ENCODE assay signal across 8 cellular contexts in genomic region chr6:37059344-37060194, GRCh38.
DNase-seq lines count a peak whose midpoint lies in the region; ATAC-seq lines count a peak whose summit lies in the region.

No MANE protein-coding gene starts in this region.

- peak overlapping the region; percentile 26; the same call in 1 of the 2 replicates for H3K4me3 ChIP-seq in HUES6 (ENCODE audit: low read depth, low read length)

- H3K36me3 ChIP-seq in HUES6 (ENCODE audit: control insufficient read depth, insufficient read depth, low read length), result no peaks in the 10 kb centered on the region

- peak; percentile 76 for DNase-seq in COR-L47 (lab: John Stamatoyannopoulos, UW)
- peak; percentile 90 for DNase-seq in amniotic stem cell (lab: John Stamatoyannopoulos, UW)
- DNase-seq in hepatic stellate cell (ENCODE audit: low spot score), result peak; percentile 96
- DNase-seq in retina, result peak; percentile 78
- no peak for DNase-seq in NCI-H1105 treated with DMSO at 0.1 percent for 48 hours (lab: John Stamatoyannopoulos, UW)
- no peak for DNase-seq in activated T-cell treated with anti-CD3 and anti-CD28 coated beads, Interleukin-2, amount 50 U/mL, for 1 hour

- no peaks in the 10 kb centered on the region for H3K9me3 ChIP-seq in HUES6 (ENCODE audit: control insufficient read depth, insufficient read depth, low read depth, low read length)

- no peak for ATAC-seq in GM18519 (IDR thresholded peaks at IDR 0.05; ENCODE audit: low FRiP score, unreplicated experiment)

- H3K27ac ChIP-seq in HUES6 (ENCODE audit: low read depth, low read length), result peak overlapping the region; percentile 94

- no peaks in the 10 kb centered on the region for H3K27me3 ChIP-seq in HUES6 (ENCODE audit: control insufficient read depth, insufficient read depth, low read length)

- H3K9ac ChIP-seq in HUES6 (ENCODE audit: low read length), result peak overlapping the region; percentile 92

- H3K4me1 ChIP-seq in HUES6 (ENCODE audit: control insufficient read depth, insufficient read depth, low read length), result peaks cover 37% of the 10 kb centered on the region

Comparison
In these comparisons a context has a peak if more than half of its experiments do, and no peak if none do; other contexts are left out.
1. DNase-seq: peak in COR-L47 (single experiment), amniotic stem cell (single experiment), hepatic stellate cell (single experiment) and retina (single experiment); none in NCI-H1105 treated with DMSO at 0.1 percent for 48 hours (single experiment) and activated T-cell treated with anti-CD3 and anti-CD28 coated beads, Interleukin-2, amount 50 U/mL, for 1 hour (single experiment).